ENCODE assay signal across 10 cellular contexts in the genomic region with DNA sequence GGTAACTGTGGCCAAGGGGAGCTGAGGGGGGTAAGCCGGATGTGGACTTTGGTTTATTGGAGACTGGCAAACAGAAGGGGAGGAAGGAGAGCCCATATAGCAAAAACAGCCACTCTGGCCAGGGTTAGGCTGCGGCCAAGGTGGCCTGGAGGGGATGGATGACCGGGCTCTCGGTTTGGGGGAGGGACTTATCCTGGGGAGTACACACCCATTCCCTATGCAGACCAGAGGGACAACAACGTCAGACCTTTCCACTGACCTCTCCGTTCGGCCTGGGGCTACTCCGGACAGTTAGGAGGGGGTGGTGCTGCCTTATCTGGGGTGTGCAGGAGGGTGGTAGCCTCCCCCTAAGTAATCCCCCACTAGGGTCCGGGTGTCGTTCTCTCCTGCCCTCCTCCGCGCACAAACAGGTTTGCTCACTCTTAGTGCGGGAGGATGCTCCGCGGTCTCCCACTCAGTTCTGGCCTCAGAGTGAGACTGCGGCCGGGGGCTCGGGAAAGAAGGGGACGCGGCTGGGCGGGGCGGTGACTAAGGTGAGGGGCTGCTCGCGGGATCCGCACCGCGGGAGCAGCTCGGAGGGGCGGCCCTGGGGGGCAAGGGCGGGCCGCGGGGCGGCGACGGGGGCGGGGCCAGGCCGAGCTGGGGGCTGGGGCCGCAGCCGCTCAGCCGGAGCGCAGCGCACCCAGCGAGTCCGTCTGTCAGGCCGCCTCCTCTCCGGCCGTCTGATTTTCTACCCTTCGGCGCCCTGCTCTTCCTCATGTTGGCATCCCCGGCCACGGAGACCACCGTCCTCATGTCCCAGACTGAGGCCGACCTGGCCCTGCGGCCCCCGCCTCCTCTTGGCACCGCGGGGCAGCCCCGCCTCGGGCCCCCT. TPM values are rescaled to one million over a fixed set of nuclear protein-coding genes. Genes with fewer than 3 reads are reported as not detected.
DNase-seq lines count a peak whose midpoint lies in the region; ATAC-seq and TF ChIP-seq lines count a peak whose summit lies in the region.
"Had no signal": no experiment of that assay in that cellular context is flagged by ENCODE, and none has a peak within 500 bp of the region (broad histone marks: within the 10 kb centered on the region; RNA-seq: fewer than 3 reads in every experiment).

A gene (plus strand): TSS at position 669 of the 874 bp plus-strand sequence. CDS start 89 bp downstream, at position 758.

- H3K18ac ChIP-seq in IMR-90 (ENCODE audit: low read depth, low read length) = no peak within 1 kb of the TSS

- peak within 1 kb of the TSS; percentile 2; the same call in 1 of the 2 replicates for H4K5ac ChIP-seq in IMR-90 (ENCODE audit: low read depth, low read length)

- peaks cover 16% of the 10 kb centered on the region for H3K4me1 Mint-ChIP-seq in memory B cell

- no peaks in the 10 kb centered on the region for H3K9me3 Mint-ChIP-seq in memory B cell
- H3K9me3 Mint-ChIP-seq: activated CD4-positive, alpha-beta T cell treated with anti-CD3 and anti-CD28 coated beads, Interleukin-2, amount 10 ng/mL, durations not matched to agents 24 days and 14 days had no signal

- peaks cover 25% of the 10 kb centered on the region for H3K36me3 ChIP-seq in IMR-90 (ENCODE audit: control insufficient read depth, insufficient read depth, low read length)

- TF ChIP-seq CTCF in AG04449 (IDR thresholded peaks at IDR 0.05; ENCODE audit: insufficient read depth, low read length, missing control alignments) (no peak), IMR-90 (conservative IDR thresholded peaks at IDR 0.05; ENCODE audit: low read depth, low read length) (no peak), dorsolateral prefrontal cortex (IDR thresholded peaks at IDR 0.05 in 54 of 56, conservative IDR thresholded peaks at IDR 0.05 in 2 of 56; ENCODE audit: low read depth in 1 of 56, partially characterized antibody in 56 of 56) (no peak)

- peaks cover 26% of the 10 kb centered on the region for H3K4me1 ChIP-seq in IMR-90 (ENCODE audit: control insufficient read depth, insufficient read depth, low read length)

- intact Hi-C loops in IMR-90 (cut with micrococcal nuclease) = no loop called here
- intact Hi-C loops in dorsolateral prefrontal cortex (cut with DNase I) = no loop called here

- CTCF ChIA-PET in AG04449 (lab: Yijun Ruan, JAX) = interaction anchor here (1.4 to 5.8 kb wide), 2 partner anchors 16 to 40 kb away, joined by 3 to 34 read pairs; no protein-coding TSS in a partner anchor
- CTCF ChIA-PET in IMR-90 (lab: Yijun Ruan, JAX) = interaction anchor here (0.7 kb wide), 1 partner anchor 53 kb away, joined by 3 read pairs; a partner anchor contains a TSS

- H4K91ac ChIP-seq in IMR-90 (ENCODE audit: insufficient read depth, low read depth, low read length) = peak within 1 kb of the TSS; percentile 70

- DNase-seq in AG04449 (ENCODE audit: low read depth, low spot score) (no peak), IMR-90 (no peak), dorsolateral prefrontal cortex (no peak), memory B cell (ENCODE audit: low spot score in 2 of 2) (no peak), SKM-1 treated with dmso at 0.1 percent for 144 hours (lab: John Stamatoyannopoulos, UW; ENCODE audit: unreplicated experiment) (no peak), COR-L47 (lab: John Stamatoyannopoulos, UW) (no peak), GM19240 (ENCODE audit: insufficient read length, low spot score) (no peak)
- DNase-seq: activated CD4-positive, alpha-beta T cell treated with anti-CD3 and anti-CD28 coated beads, Interleukin-2, amount 10 ng/mL, durations not matched to agents 24 days and 14 days; stimulated activated CD4-positive, alpha-beta T cell treated with anti-CD3 and anti-CD28 coated beads, Interleukin-4, amount 100 ng/mL, for 4 hours had no signal

- peak; percentile 82 for ATAC-seq in IMR-90 (ENCODE audit: low read depth)
- no peak for ATAC-seq in memory B cell (ENCODE audit: low read depth)
- ATAC-seq in GM18867 (IDR thresholded peaks at IDR 0.05; ENCODE audit: unreplicated experiment) = no peak

- H3K9me1 ChIP-seq in IMR-90 (ENCODE audit: insufficient read depth, low read length) = peaks cover 34% of the 10 kb centered on the region

- H2BK20ac ChIP-seq in IMR-90 (ENCODE audit: low read depth, low read length) = peak within 1 kb of the TSS; percentile 37; the same call in 1 of the 2 replicates

- POLR2A ChIA-PET in AG04449 (lab: Yijun Ruan, JAX) (interaction anchor here (1.3 to 2.0 kb wide), 6 partner anchors 8 to 202 kb away, joined by 3 to 7 read pairs (median 6); a partner anchor contains a TSS), IMR-90 (lab: Charles Lee; ENCODE audit: unreplicated experiment) (no interaction called here)

- H4K8ac ChIP-seq in IMR-90 (ENCODE audit: low read depth in 2 of 2, low read length in 2 of 2) = peak within 1 kb of the TSS; percentile 72 to 79

- peak within 1 kb of the TSS; percentile 52; the same call in 1 of the 3 replicates for H2BK15ac ChIP-seq in IMR-90 (ENCODE audit: low read depth, low read length)

- H2AFZ ChIP-seq in IMR-90 (replicated peaks; ENCODE audit: low read length, poor library complexity) = peak within 1 kb of the TSS; percentile 93

- H3K4me3 ChIP-seq in AG04449 (ENCODE audit: low read depth, low read length) = peak within 1 kb of the TSS; percentile 76
- peak within 1 kb of the TSS; percentile 76 for H3K4me3 ChIP-seq in IMR-90 (ENCODE audit: insufficient read depth, low read depth, low read length)
- H3K4me3 ChIP-seq in dorsolateral prefrontal cortex = peak within 1 kb of the TSS in 40 of 59 donors; percentile 7 to 58 (median 35)

- peak within 1 kb of the TSS; percentile 98 for H2AK5ac ChIP-seq in IMR-90 (ENCODE audit: low read depth, low read length)

- no peak for TF ChIP-seq RAD21 in IMR-90 (IDR thresholded peaks at IDR 0.05; ENCODE audit: low read length)

- peak within 1 kb of the TSS; percentile 87 for H3K4me2 ChIP-seq in IMR-90 (ENCODE audit: low read depth, low read length)

- peaks cover 26% of the 10 kb centered on the region for H3K36me3 Mint-ChIP-seq in memory B cell

- peak within 1 kb of the TSS; percentile 29 for H3K4me3 Mint-ChIP-seq in memory B cell
- H3K4me3 Mint-ChIP-seq: activated CD4-positive, alpha-beta T cell treated with anti-CD3 and anti-CD28 coated beads, Interleukin-2, amount 10 ng/mL, durations not matched to agents 24 days and 14 days had no signal

- H3K4ac ChIP-seq in IMR-90 (ENCODE audit: low read depth, low read length) = peak within 1 kb of the TSS; percentile 81

- H2AK9ac ChIP-seq in IMR-90 (replicated peaks; ENCODE audit: low read depth, low read length, poor library complexity) = peak within 1 kb of the TSS; percentile 99

- no peak within 1 kb of the TSS for H3K56ac ChIP-seq in IMR-90 (ENCODE audit: extremely low read depth, insufficient read depth, low read length)

- no peaks in the 10 kb centered on the region for H3K27me3 ChIP-seq in IMR-90 (ENCODE audit: control insufficient read depth, insufficient read depth, low read length)
- H3K27me3 ChIP-seq in dorsolateral prefrontal cortex = peaks cover 0 to 56% (median 44%) of the 10 kb centered on the region in 45 donors

- peak within 1 kb of the TSS; percentile 37 for H2BK5ac ChIP-seq in IMR-90 (ENCODE audit: low read depth, low read length, poor library complexity, severe bottlenecking)

- no peak; the same call in 1 of the 2 replicates for TF ChIP-seq POLR2A in IMR-90 (IDR thresholded peaks at IDR 0.05; ENCODE audit: low read depth, low read length)

- dilution Hi-C loops in IMR-90 (cut with HindIII; ENCODE audit: low sequenced_read_pairs, unreplicated experiment) = no loop called here

- peak within 1 kb of the TSS; percentile 93 for H2BK120ac ChIP-seq in IMR-90 (ENCODE audit: low read depth, low read length)

- peak within 1 kb of the TSS; percentile 71 for H3K9ac ChIP-seq in IMR-90 (ENCODE audit: low read depth, low read length)

- in situ Hi-C loops in IMR-90 (cut with MboI; ENCODE audit: low sequenced_read_pairs) = no loop called here

- H3K27ac ChIP-seq in IMR-90 (ENCODE audit: insufficient read depth, low read length) (peak within 1 kb of the TSS; percentile 41; the same call in 1 of the 2 replicates), dorsolateral prefrontal cortex (no peak within 1 kb of the TSS)

- H3K14ac ChIP-seq in IMR-90 (replicated peaks; ENCODE audit: low read depth, low read length) = peak within 1 kb of the TSS; percentile 84

- no peak within 1 kb of the TSS for H3K27ac Mint-ChIP-seq in memory B cell
- H3K27ac Mint-ChIP-seq: activated CD4-positive, alpha-beta T cell treated with anti-CD3 and anti-CD28 coated beads, Interleukin-2, amount 10 ng/mL, durations not matched to agents 24 days and 14 days had no signal

- no peaks in the 10 kb centered on the region for H4K20me1 ChIP-seq in IMR-90 (ENCODE audit: insufficient read depth, low read length)

- H3K9me3 ChIP-seq in IMR-90 (ENCODE audit: control insufficient read depth, insufficient read depth, low read length) = no peaks in the 10 kb centered on the region

- peaks cover 19% of the 10 kb centered on the region for H3K27me3 Mint-ChIP-seq in memory B cell

- 2% methylated on average over 13 of the region's 59 CpGs; no CpG with 5 or more reads in 1 of the 2 experiments for WGBS in IMR-90 (ENCODE audit: extremely low coverage in 2 of 2, insufficient read length in 1 of 2), 2 experiments

- peaks cover 3 to 58% of the 10 kb centered on the region in 2 experiments for H3K79me1 ChIP-seq in IMR-90 (ENCODE audit: low read depth in 1 of 2, low read length in 2 of 2)

- H3K23ac ChIP-seq in IMR-90 (ENCODE audit: low read depth, low read length) = peak within 1 kb of the TSS; percentile 96

- BruUV-seq in IMR-90 (replicated peaks; lab: Mats Ljungman, UMichigan) = no TSS peak

TF ChIP-seq in IMR-90, 13 proteins besides CTCF, POLR2A, EP300 and RAD21:
- peak; percentile 30; the same call in 1 of the 2 replicates for TF ChIP-seq MAZ (IDR thresholded peaks at IDR 0.05; ENCODE audit: borderline replicate concordance, low read depth, low read length)
- TF ChIP-seq MAFK (IDR thresholded peaks at IDR 0.05; ENCODE audit: low read depth, low read length) = no peak

RNA-seq across cellular contexts. Expression of the gene that starts here (rescaled TPM):
- 1.3 and 1.9 TPM in 2 replicates for total RNA-seq in IMR-90 (2012; rRNA removed)
- 15.1 and 16.2 TPM in 2 replicates for polyA plus RNA-seq in IMR-90 (2012; rRNA removed)
- polyA plus RNA-seq in IMR-90 (2012; cell fraction: cytosol; rRNA removed) = 6.8 and 7.9 TPM in 2 replicates
- polyA plus RNA-seq in IMR-90 (2012; cell fraction: nucleus; rRNA removed; ENCODE audit: low replicate concordance) = 41.3 and 74.4 TPM in 2 replicates
- total RNA-seq in dorsolateral prefrontal cortex = 1 to 10 TPM in 8 of 120 experiments, under 1 TPM in 64, not detected in 48; 0.10 to 1.8 (median 0.33) TPM
